In the genomic region with DNA sequence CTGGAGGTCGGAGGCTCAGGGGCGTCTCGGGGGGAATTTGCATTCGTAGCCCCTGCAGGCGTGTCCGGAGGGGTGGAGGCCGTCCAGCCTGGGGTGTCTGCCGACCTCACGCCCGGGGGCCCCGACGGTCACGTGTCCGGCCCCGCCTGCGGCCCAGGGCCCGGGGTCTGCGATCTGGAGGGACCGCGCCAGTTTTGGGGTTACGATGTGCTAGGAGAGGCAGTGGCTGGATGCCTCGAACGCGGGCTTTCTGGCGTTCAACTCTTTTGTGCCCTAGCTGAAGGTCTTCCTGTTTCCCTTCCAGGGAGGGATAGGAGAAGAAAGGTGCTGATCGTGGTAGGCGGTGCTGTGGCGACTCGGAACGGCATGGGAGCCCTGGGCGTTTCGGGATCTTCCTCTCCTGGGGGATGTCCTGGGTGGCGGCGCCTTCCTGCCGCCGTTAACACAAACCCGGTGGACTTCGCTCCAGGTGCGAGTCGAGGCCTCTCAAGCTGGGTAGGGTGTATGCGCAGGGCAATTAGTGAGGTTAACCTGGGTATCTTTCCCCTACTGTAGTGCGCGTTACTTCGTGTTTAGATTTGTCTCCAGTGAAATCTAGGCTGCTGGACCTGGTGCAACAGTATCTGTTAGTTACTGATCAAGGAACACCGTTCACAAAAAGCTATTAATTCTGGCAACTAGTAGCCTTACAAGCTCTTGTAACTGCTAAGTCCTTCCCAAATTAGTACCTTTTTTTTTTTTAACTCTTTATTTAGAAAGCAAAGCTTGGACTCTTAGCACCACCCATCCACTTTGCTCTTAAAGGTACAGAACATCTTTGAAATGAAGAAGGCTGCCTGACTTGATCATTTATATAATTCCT, we compare ENCODE assay signal across 1 cellular context.
TF ChIP-seq lines count a peak whose summit lies in the region.

No MANE protein-coding gene starts in this region.

TF ChIP-seq in HepG2, 621 proteins besides CTCF, POLR2A, EP300 and RAD21 (continued from another document):
- TF ChIP-seq, protein P1, sequence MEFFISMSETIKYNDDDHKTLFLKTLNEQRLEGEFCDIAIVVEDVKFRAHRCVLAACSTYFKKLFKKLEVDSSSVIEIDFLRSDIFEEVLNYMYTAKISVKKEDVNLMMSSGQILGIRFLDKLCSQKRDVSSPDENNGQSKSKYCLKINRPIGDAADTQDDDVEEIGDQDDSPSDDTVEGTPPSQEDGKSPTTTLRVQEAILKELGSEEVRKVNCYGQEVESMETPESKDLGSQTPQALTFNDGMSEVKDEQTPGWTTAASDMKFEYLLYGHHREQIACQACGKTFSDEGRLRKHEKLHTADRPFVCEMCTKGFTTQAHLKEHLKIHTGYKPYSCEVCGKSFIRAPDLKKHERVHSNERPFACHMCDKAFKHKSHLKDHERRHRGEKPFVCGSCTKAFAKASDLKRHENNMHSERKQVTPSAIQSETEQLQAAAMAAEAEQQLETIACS (CRISPR knock-in tag; IDR thresholded peaks at IDR 0.05), result peak; percentile 60; the same call in 1 of the 2 replicates
- TF ChIP-seq NR2F2 (IDR thresholded peaks at IDR 0.05; ENCODE audit: borderline replicate concordance, low read depth) (no peak; the same call in 1 of the 2 replicates), ZNF275 (CRISPR knock-in tag; IDR thresholded peaks at IDR 0.05; ENCODE audit: borderline replicate concordance) (peak; percentile 33), KDM2A (CRISPR knock-in tag; IDR thresholded peaks at IDR 0.05; ENCODE audit: borderline replicate concordance, low read depth) (no peak; the same call in 1 of the 2 replicates), KDM5A (IDR thresholded peaks at IDR 0.05; ENCODE audit: borderline replicate concordance, low read length) (peak; percentile 41; the same call in 1 of the 2 replicates), PBX2 (CRISPR knock-in tag; IDR thresholded peaks at IDR 0.05) (no peak), ZNF639 (CRISPR knock-in tag; conservative IDR thresholded peaks at IDR 0.05) (no peak; the same call in 1 of the 2 replicates), GABPA (IDR thresholded peaks at IDR 0.05; ENCODE audit: low read depth, low read length) (no peak), GABPA (CRISPR knock-in tag; IDR thresholded peaks at IDR 0.05; ENCODE audit: low read depth) (0 out of 2 replicates have a peak, but pooled peaks have one; percentile 39), ETV5 (CRISPR knock-in tag; IDR thresholded peaks at IDR 0.05; ENCODE audit: borderline replicate concordance) (peak; percentile 51; the same call in 1 of the 2 replicates), LRRFIP1 (CRISPR knock-in tag; conservative IDR thresholded peaks at IDR 0.05) (0 out of 2 replicates have a peak, but pooled peaks have one; percentile 26), YY1 (IDR thresholded peaks at IDR 0.05; ENCODE audit: insufficient read depth, insufficient replicate concordance, low read depth, low read length) (peak; percentile 46), NR2F1 (CRISPR knock-in tag; IDR thresholded peaks at IDR 0.05) (peak; percentile 26 to 44; a peak in 2 of 4 replicates), RARG (CRISPR knock-in tag; IDR thresholded peaks at IDR 0.05; ENCODE audit: low read depth) (no peak), IRX3 (CRISPR knock-in tag; IDR thresholded peaks at IDR 0.05; ENCODE audit: borderline replicate concordance, low read depth) (0 out of 2 replicates have a peak, but pooled peaks have one; percentile 33), TEAD2 (CRISPR knock-in tag; IDR thresholded peaks at IDR 0.05) (no peak), ATF6 (CRISPR knock-in tag; conservative IDR thresholded peaks at IDR 0.05) (0 out of 2 replicates have a peak, but pooled peaks have one; percentile 4), PLSCR1 (CRISPR knock-in tag; IDR thresholded peaks at IDR 0.05; ENCODE audit: borderline replicate concordance) (no peak)
- TF ChIP-seq, protein P2, sequence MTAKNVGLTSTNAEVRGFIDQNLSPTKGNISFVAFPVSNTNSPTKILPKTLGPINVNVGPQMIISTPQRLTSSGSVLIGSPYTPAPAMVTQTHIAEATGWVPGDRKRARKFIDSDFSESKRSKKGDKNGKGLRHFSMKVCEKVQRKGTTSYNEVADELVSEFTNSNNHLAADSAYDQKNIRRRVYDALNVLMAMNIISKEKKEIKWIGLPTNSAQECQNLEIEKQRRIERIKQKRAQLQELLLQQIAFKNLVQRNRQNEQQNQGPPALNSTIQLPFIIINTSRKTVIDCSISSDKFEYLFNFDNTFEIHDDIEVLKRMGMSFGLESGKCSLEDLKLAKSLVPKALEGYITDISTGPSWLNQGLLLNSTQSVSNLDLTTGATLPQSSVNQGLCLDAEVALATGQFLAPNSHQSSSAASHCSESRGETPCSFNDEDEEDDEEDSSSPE (CRISPR knock-in tag; IDR thresholded peaks at IDR 0.05), result no peak
- TF ChIP-seq, protein P3, sequence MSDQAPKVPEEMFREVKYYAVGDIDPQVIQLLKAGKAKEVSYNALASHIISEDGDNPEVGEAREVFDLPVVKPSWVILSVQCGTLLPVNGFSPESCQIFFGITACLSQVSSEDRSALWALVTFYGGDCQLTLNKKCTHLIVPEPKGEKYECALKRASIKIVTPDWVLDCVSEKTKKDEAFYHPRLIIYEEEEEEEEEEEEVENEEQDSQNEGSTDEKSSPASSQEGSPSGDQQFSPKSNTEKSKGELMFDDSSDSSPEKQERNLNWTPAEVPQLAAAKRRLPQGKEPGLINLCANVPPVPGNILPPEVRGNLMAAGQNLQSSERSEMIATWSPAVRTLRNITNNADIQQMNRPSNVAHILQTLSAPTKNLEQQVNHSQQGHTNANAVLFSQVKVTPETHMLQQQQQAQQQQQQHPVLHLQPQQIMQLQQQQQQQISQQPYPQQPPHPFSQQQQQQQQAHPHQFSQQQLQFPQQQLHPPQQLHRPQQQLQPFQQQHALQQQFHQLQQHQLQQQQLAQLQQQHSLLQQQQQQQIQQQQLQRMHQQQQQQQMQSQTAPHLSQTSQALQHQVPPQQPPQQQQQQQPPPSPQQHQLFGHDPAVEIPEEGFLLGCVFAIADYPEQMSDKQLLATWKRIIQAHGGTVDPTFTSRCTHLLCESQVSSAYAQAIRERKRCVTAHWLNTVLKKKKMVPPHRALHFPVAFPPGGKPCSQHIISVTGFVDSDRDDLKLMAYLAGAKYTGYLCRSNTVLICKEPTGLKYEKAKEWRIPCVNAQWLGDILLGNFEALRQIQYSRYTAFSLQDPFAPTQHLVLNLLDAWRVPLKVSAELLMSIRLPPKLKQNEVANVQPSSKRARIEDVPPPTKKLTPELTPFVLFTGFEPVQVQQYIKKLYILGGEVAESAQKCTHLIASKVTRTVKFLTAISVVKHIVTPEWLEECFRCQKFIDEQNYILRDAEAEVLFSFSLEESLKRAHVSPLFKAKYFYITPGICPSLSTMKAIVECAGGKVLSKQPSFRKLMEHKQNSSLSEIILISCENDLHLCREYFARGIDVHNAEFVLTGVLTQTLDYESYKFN (CRISPR knock-in tag; conservative IDR thresholded peaks at IDR 0.05), result peak; percentile 79
